Comparison of ENCODE assay signal across 12 cellular contexts in genomic region chr12:27555928-27556778, GRCh38. TPM values are rescaled to one million over a fixed set of nuclear protein-coding genes. Genes with fewer than 3 reads are reported as not detected.
DNase-seq lines count a peak whose midpoint lies in the region; ATAC-seq and TF ChIP-seq lines count a peak whose summit lies in the region.
"Had no signal": no experiment of that assay in that cellular context is flagged by ENCODE, and none has a peak within 500 bp of the region (broad histone marks: within the 10 kb centered on the region; RNA-seq: fewer than 3 reads in every experiment).

No MANE protein-coding gene starts in this region.

- H3K4me3 Mint-ChIP-seq in progenitor cell of endocrine pancreas (ENCODE audit: low read depth): no peak overlapping the region
- H3K4me3 Mint-ChIP-seq: activated T-cell treated with anti-CD3 and anti-CD28 coated beads, Interleukin-2, amount 50 U/mL, for 4 hours had no signal

- H3K27me3 ChIP-seq in trophoblast cell (ENCODE audit: insufficient read depth, low read length): no peaks in the 10 kb centered on the region

- peak; percentile 25 for DNase-seq in CD1c-positive myeloid dendritic cell (ENCODE audit: extremely low spot score)
- DNase-seq in M059J (ENCODE audit: low read depth): peak; percentile 83
- DNase-seq in epithelial cell of prostate (ENCODE audit: low read depth, low spot score): no peak
- no peak for DNase-seq in trophoblast cell
- DNase-seq in HEK293T (ENCODE audit: extremely low spot score): no peak
- DNase-seq in DMS53 treated with DMSO at 0.1 percent for 48 hours (lab: John Stamatoyannopoulos, UW; ENCODE audit: unreplicated experiment): no peak
- no peak for DNase-seq in progenitor cell of endocrine pancreas (ENCODE audit: low spot score, unreplicated experiment)
- DNase-seq: activated T-cell treated with anti-CD3 and anti-CD28 coated beads, Interleukin-2, amount 50 U/mL, for 4 hours; Calu3; stimulated activated CD4-positive, alpha-beta T cell treated with anti-CD3 and anti-CD28 coated beads, Interleukin-4, amount 100 ng/mL, for 24 hours had no signal

- H3K4me1 ChIP-seq in trophoblast cell (ENCODE audit: control insufficient read depth in 1 of 2, insufficient read depth in 2 of 2, low read length in 2 of 2): peaks cover 12 to 19% of the 10 kb centered on the region in 2 experiments

- POLR2A ChIA-PET in HEK293T (lab: Yijun Ruan, JAX): interaction anchor here (2.0 kb wide), 1 partner anchor 32 kb away, joined by 7 read pairs; the partner anchor contains the start of gene PPFIBP1

- H3K4ac ChIP-seq in trophoblast cell (ENCODE audit: low read depth, low read length): peak overlapping the region; percentile 55

- no peak overlapping the region for H4K8ac ChIP-seq in trophoblast cell (ENCODE audit: low read depth, low read length)

- H3K36me3 Mint-ChIP-seq in progenitor cell of endocrine pancreas (ENCODE audit: insufficient read depth): peaks cover 1% of the 10 kb centered on the region
- H3K36me3 Mint-ChIP-seq: IgD-negative memory B cell had no signal

- no peak overlapping the region for H3K23ac ChIP-seq in trophoblast cell (ENCODE audit: low read length)

- H4K12ac ChIP-seq in trophoblast cell (ENCODE audit: low read depth, low read length): no peak overlapping the region

- H3K27ac ChIP-seq in epithelial cell of prostate (peak overlapping the region; percentile 74), trophoblast cell (ENCODE audit: low read depth, low read length) (no peak overlapping the region)

- no peak overlapping the region for H3K14ac ChIP-seq in trophoblast cell (ENCODE audit: low read length)

- no peak overlapping the region for H3K27ac Mint-ChIP-seq in progenitor cell of endocrine pancreas
- H3K27ac Mint-ChIP-seq: IgD-negative memory B cell had no signal

- H3K4me3 ChIP-seq in trophoblast cell (ENCODE audit: low read depth, low read length): no peak overlapping the region

- H3K18ac ChIP-seq in trophoblast cell (ENCODE audit: low read length): no peak overlapping the region

- ATAC-seq in GM21515 (IDR thresholded peaks at IDR 0.05; ENCODE audit: unreplicated experiment): no peak
- ATAC-seq: activated T-cell treated with anti-CD3 and anti-CD28 coated beads, Interleukin-2, amount 50 U/mL, for 4 hours had no signal

- H2BK12ac ChIP-seq in trophoblast cell (ENCODE audit: low read length): no peak overlapping the region

- H2BK5ac ChIP-seq in trophoblast cell (ENCODE audit: low read depth, low read length, poor library complexity): no peak overlapping the region

- peaks cover 13% of the 10 kb centered on the region for H3K4me1 Mint-ChIP-seq in progenitor cell of endocrine pancreas (ENCODE audit: low read depth)

- H3K79me1 ChIP-seq in trophoblast cell (ENCODE audit: low read length): no peaks in the 10 kb centered on the region

- no peak overlapping the region for H3K4me2 ChIP-seq in trophoblast cell (ENCODE audit: low read length)

- no peaks in the 10 kb centered on the region for H3K9me3 Mint-ChIP-seq in progenitor cell of endocrine pancreas (ENCODE audit: low read depth)
- H3K9me3 Mint-ChIP-seq: activated T-cell treated with anti-CD3 and anti-CD28 coated beads, Interleukin-2, amount 50 U/mL, for 4 hours; IgD-negative memory B cell had no signal

- H2AK5ac ChIP-seq in trophoblast cell (ENCODE audit: low read length): no peak overlapping the region

- no peak overlapping the region for H4K91ac ChIP-seq in trophoblast cell (ENCODE audit: low read depth, low read length)

- no peak overlapping the region for H2AFZ ChIP-seq in trophoblast cell (ENCODE audit: insufficient read depth, low read length, poor library complexity)

- peaks cover 4% of the 10 kb centered on the region for H3K79me2 ChIP-seq in trophoblast cell (ENCODE audit: control insufficient read depth, insufficient read depth, low read length, poor library complexity)

- WGBS in trophoblast cell (ENCODE audit: extremely low coverage, insufficient coverage, insufficient read length): no CpG with 5 or more reads among the region's 6 CpGs

- TF ChIP-seq CTCF in progenitor cell of endocrine pancreas (IDR thresholded peaks at IDR 0.05; ENCODE audit: unreplicated experiment): no peak

- no peak overlapping the region for H2BK120ac ChIP-seq in trophoblast cell (ENCODE audit: insufficient read depth, low read length, poor library complexity)

- no peak overlapping the region for H3K9ac ChIP-seq in trophoblast cell (ENCODE audit: low read length)

- CTCF ChIA-PET in HEK293T (lab: Yijun Ruan, JAX): interaction anchor here (0.6 kb wide), 1 partner anchor 1779 kb away, joined by 3 read pairs; no protein-coding TSS in a partner anchor

- peaks cover 3 to 4% of the 10 kb centered on the region in 2 experiments for H3K36me3 ChIP-seq in trophoblast cell (ENCODE audit: control insufficient read depth in 1 of 2, insufficient read depth in 2 of 2, low read length in 2 of 2)

- H3K27me3 Mint-ChIP-seq in progenitor cell of endocrine pancreas: no peaks in the 10 kb centered on the region
- H3K27me3 Mint-ChIP-seq: IgD-negative memory B cell had no signal

- H3K9me3 ChIP-seq in trophoblast cell (ENCODE audit: insufficient read depth, low read depth, low read length): no peaks in the 10 kb centered on the region

TF ChIP-seq in HEK293T, 16 proteins besides CTCF, POLR2A, EP300 and RAD21:
- TF ChIP-seq CTBP1 (IDR thresholded peaks at IDR 0.05; ENCODE audit: borderline replicate concordance): no peak
- no peak for TF ChIP-seq LEF1 (IDR thresholded peaks at IDR 0.05; ENCODE audit: borderline replicate concordance)
- TF ChIP-seq ZNF384 (IDR thresholded peaks at IDR 0.05): no peak
- no peak for TF ChIP-seq ELF4 (IDR thresholded peaks at IDR 0.05)
- no peak for TF ChIP-seq SP1 (IDR thresholded peaks at IDR 0.05)
- no peak for TF ChIP-seq TARDBP (IDR thresholded peaks at IDR 0.05)
- no peak for TF ChIP-seq HDGF (IDR thresholded peaks at IDR 0.05; ENCODE audit: borderline replicate concordance)
- no peak for TF ChIP-seq NFRKB (IDR thresholded peaks at IDR 0.05)
- no peak for TF ChIP-seq FOXA1 (IDR thresholded peaks at IDR 0.05)
- no peak for TF ChIP-seq ARNT (IDR thresholded peaks at IDR 0.05)
- no peak for TF ChIP-seq BHLHE40 (IDR thresholded peaks at IDR 0.05; ENCODE audit: borderline replicate concordance)
- TF ChIP-seq PKNOX1 (IDR thresholded peaks at IDR 0.05): no peak
- TF ChIP-seq FOXM1 (IDR thresholded peaks at IDR 0.05; ENCODE audit: borderline replicate concordance): no peak
- no peak for TF ChIP-seq SUZ12 (IDR thresholded peaks at IDR 0.05)
- TF ChIP-seq FOXK2 (IDR thresholded peaks at IDR 0.05): no peak
- TF ChIP-seq L3MBTL2 (conservative IDR thresholded peaks at IDR 0.05): no peak

RNA-seq across cellular contexts. Expression of gene PPFIBP1, which starts 32.1 kb away (rescaled TPM):
- 25.3 and 45.4 TPM in 2 replicates for total RNA-seq in M059J (2014; rRNA removed; shearing (Covaris generic))
- polyA plus RNA-seq in trophoblast cell (2013): 104 and 107 TPM in 2 replicates
- 85.4 and 85.7 TPM in 2 replicates for total RNA-seq in progenitor cell of endocrine pancreas

Comparison
In these comparisons a context has a peak if more than half of its experiments do, and no peak if none do; other contexts are left out.
1. DNase-seq: peak in CD1c-positive myeloid dendritic cell (single experiment) and M059J (single experiment); none in epithelial cell of prostate (single experiment), trophoblast cell (0 of 2), HEK293T (single experiment), DMS53 treated with DMSO at 0.1 percent for 48 hours (single experiment) and progenitor cell of endocrine pancreas (single experiment).